ENCODE assay signal across 9 cellular contexts in the genomic region with DNA sequence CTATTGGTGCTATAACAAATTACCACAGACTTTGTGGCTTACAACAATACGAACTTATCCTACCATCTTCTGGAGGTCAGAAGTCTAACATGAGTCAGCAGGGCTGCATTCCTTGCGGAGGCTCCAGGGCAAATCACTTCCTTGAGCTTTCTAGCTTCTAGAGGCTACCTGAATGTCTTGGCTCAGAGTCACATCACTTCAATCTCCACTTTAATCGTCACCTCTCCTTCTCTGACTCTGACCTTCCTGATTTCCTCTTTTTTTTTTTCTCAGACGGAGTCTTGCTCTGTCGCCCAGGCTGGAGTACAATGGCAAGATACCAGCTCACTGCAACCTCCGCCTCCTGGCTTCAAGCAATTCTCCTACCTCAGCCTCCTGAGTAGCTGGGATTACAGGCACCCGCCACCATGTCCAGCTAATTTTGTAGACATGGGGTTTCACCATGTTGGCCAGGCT. TPM values are rescaled to one million over a fixed set of nuclear protein-coding genes. Genes with fewer than 3 reads are reported as not detected.
A peak's percentile ranks its signal among the peaks of the same experiment; 100 is the strongest.
DNase-seq lines count a peak whose midpoint lies in the region; ATAC-seq, FAIRE-seq and TF ChIP-seq lines count a peak whose summit lies in the region.
"Had no signal": no experiment of that assay in that cellular context is flagged by ENCODE, and none has a peak within 500 bp of the region (broad histone marks: within the 10 kb centered on the region; RNA-seq: fewer than 3 reads in every experiment).

No MANE protein-coding gene starts in this region.

- H2AFZ ChIP-seq in keratinocyte (ENCODE audit: control insufficient read depth, low read length) = no peak overlapping the region

- no peaks in the 10 kb centered on the region for H3K9me1 ChIP-seq in keratinocyte (ENCODE audit: control insufficient read depth, extremely low read depth, insufficient read depth, low read length)

- TF ChIP-seq EP300 in A549 (IDR thresholded peaks at IDR 0.05) = peak; percentile 69 to 81; a peak in 3 of 5 replicates
- no peak for TF ChIP-seq EP300 in gastroesophageal sphincter (IDR thresholded peaks at IDR 0.05)
- no peak for TF ChIP-seq EP300 in tibial nerve (IDR thresholded peaks at IDR 0.05)

- H3K36me3 ChIP-seq in keratinocyte (ENCODE audit: control insufficient read depth in 2 of 2, extremely low read depth in 1 of 2, insufficient read depth in 2 of 2, low read length in 2 of 2) (peaks cover 0 to 4% of the 10 kb centered on the region in 2 experiments), gastroesophageal sphincter (peaks cover 0 to 9% of the 10 kb centered on the region in 2 donors), tibial nerve (peaks cover 0 to 16% (median 0%) of the 10 kb centered on the region in 3 donors)

- peaks cover 81% of the 10 kb centered on the region for H3K4me1 ChIP-seq in A549
- H3K4me1 ChIP-seq in keratinocyte (ENCODE audit: control insufficient read depth, extremely low read depth, insufficient read depth, low read length) = peaks cover 37% of the 10 kb centered on the region
- peaks cover 0 to 20% (median 4%) of the 10 kb centered on the region in 3 donors for H3K4me1 ChIP-seq in gastroesophageal sphincter
- peaks cover 0 to 29% (median 6%) of the 10 kb centered on the region in 4 donors for H3K4me1 ChIP-seq in tibial nerve

- peak; percentile 32 to 40; a peak in 4 of 5 replicates for TF ChIP-seq RAD21 in A549 (conservative IDR thresholded peaks at IDR 0.05 in 1 of 2, IDR thresholded peaks at IDR 0.05 in 1 of 2)

- no peaks in the 10 kb centered on the region for H3K79me2 ChIP-seq in keratinocyte (ENCODE audit: control insufficient read depth, insufficient read depth, low read length)

- H3K27me3 ChIP-seq in keratinocyte (ENCODE audit: control insufficient read depth, extremely low read depth, insufficient read depth, low read length) (no peaks in the 10 kb centered on the region), gastroesophageal sphincter (no peaks in the 10 kb centered on the region), tibial nerve (no peaks in the 10 kb centered on the region)

- TF ChIP-seq POLR2A in A549 (IDR thresholded peaks at IDR 0.05; ENCODE audit: low read length) (no peak), gastroesophageal sphincter (IDR thresholded peaks at IDR 0.05) (no peak), tibial nerve (IDR thresholded peaks at IDR 0.05) (no peak)

- H3K27ac ChIP-seq in A549 (peak overlapping the region; percentile 93 to 98), keratinocyte (ENCODE audit: control insufficient read depth, insufficient read depth, low read length) (no peak overlapping the region), gastroesophageal sphincter (no peak overlapping the region), tibial nerve (no peak overlapping the region)

- H3K4me3 ChIP-seq in A549 (no peak overlapping the region), astrocyte of the spinal cord (ENCODE audit: low read depth, low read length) (no peak overlapping the region), keratinocyte (ENCODE audit: control insufficient read depth in 2 of 3, extremely low read depth in 1 of 3, insufficient read depth in 2 of 3, low read depth in 1 of 3, low read length in 3 of 3) (no peak overlapping the region), gastroesophageal sphincter (no peak overlapping the region), tibial nerve (no peak overlapping the region)

- FAIRE-seq in A549 (lab: Jason Lieb, UNC) (peak; percentile 100), keratinocyte (lab: Jason Lieb, UNC) (peak; percentile 99)

- dilution Hi-C loops in keratinocyte (cut with MboI; ENCODE audit: extremely low pct_ligation_motif_present, low sequenced_read_pairs) = no loop called here

- H3K9ac ChIP-seq in keratinocyte (ENCODE audit: control insufficient read depth, extremely low read depth, insufficient read depth, low read length) = no peak overlapping the region

- peak overlapping the region; percentile 78 for H3K4me2 ChIP-seq in A549
- peak overlapping the region; percentile 23 for H3K4me2 ChIP-seq in keratinocyte (ENCODE audit: control insufficient read depth, extremely low read depth, insufficient read depth, low read depth, low read length)

- TF ChIP-seq CTCF in A549 (IDR thresholded peaks at IDR 0.05) = no peak
- no peak for TF ChIP-seq CTCF in astrocyte of the spinal cord (IDR thresholded peaks at IDR 0.05; ENCODE audit: low read depth, low read length)
- no peak for TF ChIP-seq CTCF in keratinocyte (optimal IDR thresholded peaks at IDR 0.05 in 1 of 3, IDR thresholded peaks at IDR 0.05 in 1 of 3, conservative IDR thresholded peaks at IDR 0.05 in 1 of 3; ENCODE audit: extremely low read depth in 1 of 3, insufficient read depth in 2 of 3, low read length in 3 of 3)
- no peak for TF ChIP-seq CTCF in gastroesophageal sphincter (IDR thresholded peaks at IDR 0.05)
- no peak for TF ChIP-seq CTCF in tibial nerve (IDR thresholded peaks at IDR 0.05)

- POLR2A ChIA-PET in A549 (lab: Yijun Ruan, JAX) = interaction anchor here (0.6 to 1.6 kb wide), 5 partner anchors 35 to 148 kb away, joined by 4 to 14 read pairs (median 5); a partner anchor contains a TSS

- peak; percentile 69 to 97 for DNase-seq in A549 (ENCODE audit: low read depth in 1 of 2, low spot score in 1 of 2)
- peak; percentile 63 for DNase-seq in HPDE6-E6E7 (ENCODE audit: extremely low spot score)
- DNase-seq in astrocyte of the spinal cord (ENCODE audit: low read depth, low spot score) = peak; percentile 84
- DNase-seq in keratinocyte (ENCODE audit: low read depth, low spot score) = peak; percentile 73
- no peak for DNase-seq in stimulated activated naive CD4-positive, alpha-beta T cell treated with Interleukin-2 at 50 U/mL for 16 hours (lab: John Stamatoyannopoulos, UW)
- no peak for DNase-seq in tibial nerve (ENCODE audit: low spot score in 2 of 2)
- DNase-seq in superior temporal gyrus (ENCODE audit: extremely low spot score) = no peak
- DNase-seq: CD4-positive, CD25-positive, alpha-beta regulatory T cell had no signal

- H3K9me3 ChIP-seq in A549 = no peaks in the 10 kb centered on the region
- H3K9me3 ChIP-seq in keratinocyte (ENCODE audit: control insufficient read depth, low read depth, low read length) = no peaks in the 10 kb centered on the region
- H3K9me3 ChIP-seq in gastroesophageal sphincter = no peaks in the 10 kb centered on the region
- no peaks in the 10 kb centered on the region for H3K9me3 ChIP-seq in tibial nerve

- CTCF ChIA-PET in A549 (lab: Yijun Ruan, JAX) = interaction anchor here (1.0 to 1.9 kb wide), 3 partner anchors 71 to 122 kb away, joined by 3 to 6 read pairs (median 4); no protein-coding TSS in a partner anchor

- ATAC-seq in A549 (peak; percentile 84 to 91), gastroesophageal sphincter (no peak)

- 6% methylated on average over 7 of the region's 7 CpGs for WGBS in A549 (ENCODE audit: missing lambda C conversion rate)
- 66 to 70% methylated on average over 4 of the region's 7 CpGs for WGBS in gastroesophageal sphincter (ENCODE audit: low coverage in 1 of 2), 2 donors
- WGBS in tibial nerve, 2 donors = 70 to 73% methylated on average over 7 of the region's 7 CpGs

- in situ Hi-C loops in astrocyte of the spinal cord (cut with HindIII; ENCODE audit: low sequenced_read_pairs) = no loop called here

- no peaks in the 10 kb centered on the region for H4K20me1 ChIP-seq in keratinocyte (ENCODE audit: control insufficient read depth, extremely low read depth, insufficient read depth, low read length)

TF ChIP-seq in A549, 52 proteins besides CTCF, POLR2A, EP300 and RAD21 (continues in another document):
- TF ChIP-seq JUNB (IDR thresholded peaks at IDR 0.05) = peak; percentile 73
- TF ChIP-seq NFE2L2 (conservative IDR thresholded peaks at IDR 0.05; ENCODE audit: low read length) = peak; percentile 29; the same call in 1 of the 2 replicates
- no peak for TF ChIP-seq ZC3H11A (IDR thresholded peaks at IDR 0.05)
- TF ChIP-seq KDM5A (IDR thresholded peaks at IDR 0.05) = no peak

RNA-seq across cellular contexts. Expression of a gene that starts 44.6 kb away (rescaled TPM):
- polyA plus RNA-seq in A549 (2011; rRNA removed) (136 and 165 TPM in 2 replicates), A549 (2017; fragmentation: RNase III; extraction: RNeasy Plus Mini Kit Qiagen cat#74134 plus additional on column Dnase treatment) (75.1 to 86.1 TPM (median 79.8 TPM) in 3 replicates), keratinocyte (61.6 to 93.9 TPM (median 70.2 TPM) in 3 replicates)
- 61.1 and 70.5 TPM in 2 replicates for polyA plus RNA-seq in A549 (2012; cell fraction: cytosol; rRNA removed)
- 13.7 and 21.8 TPM in 2 replicates for polyA plus RNA-seq in A549 (2012; cell fraction: nucleus; rRNA removed)
- 36.8 and 46.6 TPM in 2 replicates for polyA minus RNA-seq in A549 (2011; rRNA and poly(A)+ RNA removed)
- 49.2 TPM for polyA plus RNA-seq in keratinocyte (2011; ENCODE audit: low read depth)
- polyA plus RNA-seq in keratinocyte (2011; cell fraction: cytosol; rRNA removed) = 39.7 and 67.5 TPM in 2 replicates
- 14.3 and 21.5 TPM in 2 replicates for polyA plus RNA-seq in keratinocyte (2011; cell fraction: nucleus; rRNA removed)
- 50.0 and 66.0 TPM in 2 replicates for polyA plus RNA-seq in keratinocyte (2012; ENCODE audit: low replicate concordance)
- polyA minus RNA-seq in keratinocyte = 10.7 to 23.5 TPM (median 17.1 TPM) in 3 replicates
- polyA minus RNA-seq in keratinocyte (2011; cell fraction: cytosol; rRNA and poly(A)+ RNA removed) = 8.2 TPM
- 4.5 and 6.1 TPM in 2 replicates for polyA minus RNA-seq in keratinocyte (2011; cell fraction: nucleus; rRNA and poly(A)+ RNA removed)
- total RNA-seq in gastroesophageal sphincter (100 to 1,000 TPM; 133 to 196 (median 156) TPM), tibial nerve (10 to 100 TPM; 52.6 to 72.3 (median 61.9) TPM)

RNA-seq across cellular contexts. Expression of a gene that starts 44.9 kb away (rescaled TPM):
- polyA plus RNA-seq in A549 (2011; rRNA removed) (82.3 and 83.7 TPM in 2 replicates), A549 (2017; fragmentation: RNase III; extraction: RNeasy Plus Mini Kit Qiagen cat#74134 plus additional on column Dnase treatment) (56.2 to 58.9 TPM (median 56.5 TPM) in 3 replicates), keratinocyte (21.3 to 32.9 TPM (median 31.9 TPM) in 3 replicates)
- 21.6 and 24.9 TPM in 2 replicates for polyA plus RNA-seq in A549 (2012; cell fraction: cytosol; rRNA removed)
- 12.2 and 19.1 TPM in 2 replicates for polyA plus RNA-seq in A549 (2012; cell fraction: nucleus; rRNA removed)
- 35.9 and 39.6 TPM in 2 replicates for polyA minus RNA-seq in A549 (2011; rRNA and poly(A)+ RNA removed)
- 21.0 TPM for polyA plus RNA-seq in keratinocyte (2011; ENCODE audit: low read depth)
- polyA plus RNA-seq in keratinocyte (2011; cell fraction: cytosol; rRNA removed) = 23.9 and 39.4 TPM in 2 replicates
- 26.3 and 28.9 TPM in 2 replicates for polyA plus RNA-seq in keratinocyte (2011; cell fraction: nucleus; rRNA removed)
- 18.0 and 27.0 TPM in 2 replicates for polyA plus RNA-seq in keratinocyte (2012; ENCODE audit: low replicate concordance)
- 12.9 to 33.0 TPM (median 25.1 TPM) in 3 replicates for polyA minus RNA-seq in keratinocyte
- polyA minus RNA-seq in keratinocyte (2011; cell fraction: cytosol; rRNA and poly(A)+ RNA removed) = 22.6 TPM
- 14.8 and 26.8 TPM in 2 replicates for polyA minus RNA-seq in keratinocyte (2011; cell fraction: nucleus; rRNA and poly(A)+ RNA removed)
- total RNA-seq in gastroesophageal sphincter (10 to 100 TPM; 24.4 to 42.4 (median 35.2) TPM), tibial nerve (10 to 100 TPM; 34.2 to 85.7 (median 54.2) TPM)

Comparison
In these comparisons a context has a peak if more than half of its experiments do, and no peak if none do; other contexts are left out.
1. DNase-seq: peak in A549 (2 of 2), HPDE6-E6E7 (single experiment), astrocyte of the spinal cord (single experiment) and keratinocyte (single experiment); none in stimulated activated naive CD4-positive, alpha-beta T cell treated with Interleukin-2 at 50 U/mL for 16 hours (single experiment), tibial nerve (0 of 2) and superior temporal gyrus (single experiment).
2. H3K27ac ChIP-seq: peak in A549 (2 of 2); none in keratinocyte (single experiment), gastroesophageal sphincter (0 of 4) and tibial nerve (0 of 4).